In the genomic region with DNA sequence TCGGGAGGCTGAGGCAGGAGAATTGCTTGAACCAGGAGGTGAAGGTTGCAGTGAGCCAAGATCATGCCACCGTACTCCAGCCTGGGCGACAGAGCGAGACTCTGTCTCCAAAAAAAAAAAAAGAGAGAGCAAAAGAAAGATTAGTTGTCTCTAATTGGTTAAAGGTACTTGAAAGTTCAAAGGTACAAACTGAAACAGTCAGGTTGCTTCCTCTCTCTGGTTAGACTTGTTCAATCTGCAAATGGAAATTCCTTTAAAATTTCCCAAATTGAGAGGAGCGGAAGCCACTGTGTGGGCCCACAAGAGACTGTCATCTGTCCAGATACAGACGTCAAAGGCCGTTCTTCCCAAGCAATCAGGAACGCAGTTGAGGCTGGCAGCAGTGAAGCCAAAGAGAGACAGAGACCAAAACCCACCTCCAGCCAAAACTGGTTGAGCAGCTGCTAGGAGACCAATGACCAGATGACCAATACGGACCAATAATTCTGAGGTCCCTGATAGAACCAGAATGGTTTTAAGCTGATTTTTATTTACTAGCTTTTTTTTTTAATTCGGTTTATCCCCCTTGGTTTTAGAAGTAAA, we compare ENCODE assay signal across 14 cellular contexts.
DNase-seq lines count a peak whose midpoint lies in the region; ATAC-seq and TF ChIP-seq lines count a peak whose summit lies in the region.
"Had no signal": no experiment of that assay in that cellular context is flagged by ENCODE, and none has a peak within 500 bp of the region (broad histone marks: within the 10 kb centered on the region; RNA-seq: fewer than 3 reads in every experiment).

No MANE protein-coding gene starts in this region.

- H3K9me2 ChIP-seq in hepatocyte (replicated peaks; ENCODE audit: insufficient read depth), result no peaks in the 10 kb centered on the region

- H3K4me2 ChIP-seq in mammary epithelial cell (ENCODE audit: insufficient read depth, low read depth, low read length) (no peak overlapping the region), hepatocyte (no peak overlapping the region)
- H3K4me2 ChIP-seq: BLaER1 had no signal

- no peak for TF ChIP-seq POLR2A in tibial nerve (IDR thresholded peaks at IDR 0.05)

- no peak for ATAC-seq in HG03460 (IDR thresholded peaks at IDR 0.05; ENCODE audit: unreplicated experiment)
- no peak for ATAC-seq in activated CD4-positive, CD25-positive, alpha-beta regulatory T cell treated with anti-CD3 and anti-CD28 coated beads, Interleukin-2, amount 50 U/mL, for 24 hours
- ATAC-seq: HCT116 had no signal

- no peaks in the 10 kb centered on the region for H4K20me1 ChIP-seq in mammary epithelial cell (ENCODE audit: insufficient read depth, low read length)
- H4K20me1 ChIP-seq in hepatocyte (ENCODE audit: insufficient read depth, poor library complexity, severe bottlenecking), result no peaks in the 10 kb centered on the region
- H4K20me1 ChIP-seq: BLaER1 had no signal

- H3K36me3 Mint-ChIP-seq in MCF 10A (ENCODE audit: insufficient read depth, unreplicated experiment), result no peaks in the 10 kb centered on the region
- peaks cover 51% of the 10 kb centered on the region for H3K36me3 Mint-ChIP-seq in activated T-cell treated with anti-CD3 and anti-CD28 coated beads, Interleukin-2, amount 50 U/mL, for 24 hours (ENCODE audit: low read depth)

- no peaks in the 10 kb centered on the region for H3K27me3 Mint-ChIP-seq in MCF 10A (ENCODE audit: insufficient read depth, unreplicated experiment)
- no peaks in the 10 kb centered on the region for H3K27me3 Mint-ChIP-seq in activated T-cell treated with anti-CD3 and anti-CD28 coated beads, Interleukin-2, amount 50 U/mL, for 24 hours

- no peak overlapping the region for H3K4me3 ChIP-seq in mammary epithelial cell (replicated peaks in 1 of 3; ENCODE audit: insufficient read depth in 1 of 3, low read depth in 2 of 3, low read length in 3 of 3)
- no peak overlapping the region for H3K4me3 ChIP-seq in hepatocyte
- no peak overlapping the region for H3K4me3 ChIP-seq in tibial nerve
- H3K4me3 ChIP-seq: BLaER1 had no signal

- CTCF ChIA-PET in MCF 10A (lab: Yijun Ruan, JAX), result interaction anchor here (0.7 kb wide), 1 partner anchor 63 kb away, joined by 3 read pairs; no protein-coding TSS in a partner anchor
- CTCF ChIA-PET in mammary epithelial cell (lab: Charles Lee; ENCODE audit: low non-redundant PET), result no interaction called here

- in situ Hi-C loops in mammary epithelial cell (cut with MboI; ENCODE audit: low sequenced_read_pairs in 2 of 2), result no loop called here

- WGBS in mammary epithelial cell (ENCODE audit: low coverage, missing lambda C conversion rate), result 90% methylated on average over 10 of the region's 10 CpGs
- WGBS in hepatocyte (ENCODE audit: low lambda C conversion rate, missing lambda C conversion rate), result 84% methylated on average over 10 of the region's 10 CpGs
- WGBS in tibial nerve, 2 donors, result 88 to 90% methylated on average over 10 of the region's 10 CpGs

- H3K9me3 ChIP-seq in mammary epithelial cell (replicated peaks; ENCODE audit: insufficient read depth, low read length) (no peaks in the 10 kb centered on the region), hepatocyte (ENCODE audit: low read depth) (no peaks in the 10 kb centered on the region), tibial nerve (no peaks in the 10 kb centered on the region)
- H3K9me3 ChIP-seq: BLaER1 had no signal

- peaks cover 14% of the 10 kb centered on the region for H3K4me1 Mint-ChIP-seq in MCF 10A (ENCODE audit: insufficient read depth, unreplicated experiment)
- H3K4me1 Mint-ChIP-seq in activated T-cell treated with anti-CD3 and anti-CD28 coated beads, Interleukin-2, amount 50 U/mL, for 24 hours (ENCODE audit: low read depth), result no peaks in the 10 kb centered on the region

- no peaks in the 10 kb centered on the region for H3K27me3 ChIP-seq in mammary epithelial cell (ENCODE audit: insufficient read depth, low read length)
- no peaks in the 10 kb centered on the region for H3K27me3 ChIP-seq in hepatocyte
- no peaks in the 10 kb centered on the region for H3K27me3 ChIP-seq in tibial nerve
- H3K27me3 ChIP-seq: BLaER1 had no signal

- H3K79me2 ChIP-seq in mammary epithelial cell (ENCODE audit: insufficient read depth, low read length) (no peaks in the 10 kb centered on the region), hepatocyte (no peaks in the 10 kb centered on the region)

- no peak for TF ChIP-seq EP300 in tibial nerve (IDR thresholded peaks at IDR 0.05)

- no peak overlapping the region for H3K4me3 Mint-ChIP-seq in MCF 10A (ENCODE audit: unreplicated experiment)
- no peak overlapping the region for H3K4me3 Mint-ChIP-seq in activated T-cell treated with anti-CD3 and anti-CD28 coated beads, Interleukin-2, amount 50 U/mL, for 24 hours

- no peak for TF ChIP-seq CTCF in MCF 10A (IDR thresholded peaks at IDR 0.05; ENCODE audit: unreplicated experiment)
- no peak for TF ChIP-seq CTCF in mammary epithelial cell (conservative IDR thresholded peaks at IDR 0.05 in 1 of 2, IDR thresholded peaks at IDR 0.05 in 1 of 2; ENCODE audit: extremely low read depth in 1 of 2, insufficient read depth in 1 of 2, low read depth in 1 of 2, low read length in 2 of 2)
- TF ChIP-seq CTCF in hepatocyte (IDR thresholded peaks at IDR 0.05; ENCODE audit: poor library complexity), result no peak
- TF ChIP-seq CTCF in tibial nerve (IDR thresholded peaks at IDR 0.05), result no peak

- POLR2A ChIA-PET in MCF 10A (lab: Yijun Ruan, JAX), result interaction anchor here (0.6 kb wide), 1 partner anchor 45 kb away, joined by 3 read pairs; no protein-coding TSS in a partner anchor

- dilution Hi-C loops in mammary epithelial cell (cut with HindIII; ENCODE audit: low sequenced_read_pairs), result no loop called here

- no peak overlapping the region for H3K9ac ChIP-seq in mammary epithelial cell (ENCODE audit: insufficient read depth, low read length)
- H3K9ac ChIP-seq: BLaER1 had no signal

- no peaks in the 10 kb centered on the region for H3K9me3 Mint-ChIP-seq in MCF 10A (ENCODE audit: unreplicated experiment)
- no peaks in the 10 kb centered on the region for H3K9me3 Mint-ChIP-seq in activated T-cell treated with anti-CD3 and anti-CD28 coated beads, Interleukin-2, amount 50 U/mL, for 24 hours

- H3K4me1 ChIP-seq in mammary epithelial cell (ENCODE audit: insufficient read depth, low read length) (no peaks in the 10 kb centered on the region), hepatocyte (ENCODE audit: insufficient read depth) (peaks cover 4% of the 10 kb centered on the region), tibial nerve (peaks cover 0 to 8% (median 0%) of the 10 kb centered on the region in 4 donors)

- H3K27ac Mint-ChIP-seq in MCF 10A (ENCODE audit: low read depth, unreplicated experiment), result peak overlapping the region; percentile 82
- no peak overlapping the region for H3K27ac Mint-ChIP-seq in activated T-cell treated with anti-CD3 and anti-CD28 coated beads, Interleukin-2, amount 50 U/mL, for 24 hours

- no peak for DNase-seq in MCF 10A (ENCODE audit: unreplicated experiment)
- DNase-seq in mammary epithelial cell, result no peak
- no peak for DNase-seq in hepatocyte (ENCODE audit: low spot score)
- DNase-seq in posterior vena cava (ENCODE audit: low spot score), result peak; percentile 84
- peak in 1 of 2 donors; percentile 30 for DNase-seq in tibial nerve (ENCODE audit: low spot score in 2 of 2)
- DNase-seq in activated T-cell treated with anti-CD3 and anti-CD28 coated beads, Interleukin-2, amount 50 U/mL, for 24 hours, result no peak
- DNase-seq: 8988T, AML-193, DMS53, GF-D8 had no signal

- intact Hi-C loops in MCF 10A (cut with micrococcal nuclease), result no loop called here
- intact Hi-C loops in mammary epithelial cell (cut with micrococcal nuclease), result no loop called here
- intact Hi-C loops in posterior vena cava (cut with DNase I), result loop anchor here in 1 of 2 donors (10.0 kb wide), 1 partner anchor 46 kb away; no protein-coding TSS in a partner anchor

- H3K27ac ChIP-seq in mammary epithelial cell (ENCODE audit: insufficient read depth, low read depth, low read length), result no peak overlapping the region
- peak overlapping the region; percentile 6 for H3K27ac ChIP-seq in hepatocyte
- peak overlapping the region in 3 of 4 donors; percentile 15 to 76 (median 73) for H3K27ac ChIP-seq in tibial nerve
- H3K27ac ChIP-seq: BLaER1 had no signal

- H3K36me3 ChIP-seq in mammary epithelial cell (ENCODE audit: insufficient read depth, low read length), result no peaks in the 10 kb centered on the region
- H3K36me3 ChIP-seq in hepatocyte (replicated peaks; ENCODE audit: insufficient read depth, low read depth), result no peaks in the 10 kb centered on the region
- H3K36me3 ChIP-seq in tibial nerve, result no peaks in the 10 kb centered on the region

- H2AFZ ChIP-seq in mammary epithelial cell (ENCODE audit: low read depth, low read length) (no peak overlapping the region), hepatocyte (no peak overlapping the region)

- BruUV-seq in MCF 10A (replicated peaks; lab: Mats Ljungman, UMichigan), result no TSS peak
- no TSS peak for BruUV-seq in mammary epithelial cell (replicated peaks; lab: Mats Ljungman, UMichigan)
